ENCODE assay signal across 10 cellular contexts in genomic region chr16:85781685-85782370, GRCh38. TPM values are rescaled to one million over a fixed set of nuclear protein-coding genes. Genes with fewer than 3 reads are reported as not detected.
DNase-seq lines count a peak whose midpoint lies in the region; TF ChIP-seq lines count a peak whose summit lies in the region.
"Had no signal": no experiment of that assay in that cellular context is flagged by ENCODE, and none has a peak within 500 bp of the region (broad histone marks: within the 10 kb centered on the region; RNA-seq: fewer than 3 reads in every experiment).

No MANE protein-coding gene starts in this region.

- no peaks in the 10 kb centered on the region for H3K4me1 Mint-ChIP-seq in T-helper 2 cell treated with Interferon-gamma antibody and Interleukin-4, amounts not matched to agents 5 μg/mL and 100 μg/mL, for 36 hours (ENCODE audit: low read depth)

- H3K27ac ChIP-seq in neutrophil (peak overlapping the region; percentile 89), SJCRH30 (no peak overlapping the region)

- no peak overlapping the region for H3K4me3 Mint-ChIP-seq in T-helper 2 cell treated with Interferon-gamma antibody and Interleukin-4, amounts not matched to agents 5 μg/mL and 100 μg/mL, for 36 hours
- H3K4me3 Mint-ChIP-seq: naive thymus-derived CD8-positive, alpha-beta T cell had no signal

- peaks cover 26% of the 10 kb centered on the region for H3K36me3 Mint-ChIP-seq in T-helper 2 cell treated with Interferon-gamma antibody and Interleukin-4, amounts not matched to agents 5 μg/mL and 100 μg/mL, for 36 hours (ENCODE audit: low read depth)

- H3K4me1 ChIP-seq in neutrophil (ENCODE audit: control insufficient read depth in 1 of 2, insufficient read depth in 1 of 2, low read depth in 1 of 2, low read length in 1 of 2) (peaks cover 40 to 44% of the 10 kb centered on the region in 2 experiments), SJCRH30 (no peaks in the 10 kb centered on the region)

- no peaks in the 10 kb centered on the region for H3K27me3 Mint-ChIP-seq in T-helper 2 cell treated with Interferon-gamma antibody and Interleukin-4, amounts not matched to agents 5 μg/mL and 100 μg/mL, for 36 hours (ENCODE audit: low read depth)
- H3K27me3 Mint-ChIP-seq: naive thymus-derived CD8-positive, alpha-beta T cell had no signal

- H3K9me3 Mint-ChIP-seq in T-helper 2 cell treated with Interferon-gamma antibody and Interleukin-4, amounts not matched to agents 5 μg/mL and 100 μg/mL, for 36 hours, result no peaks in the 10 kb centered on the region
- H3K9me3 Mint-ChIP-seq: naive thymus-derived CD8-positive, alpha-beta T cell had no signal

- peak; percentile 90 for DNase-seq in AG10803 (ENCODE audit: low read depth)
- peak; percentile 8 for DNase-seq in NCI-H1105 (lab: John Stamatoyannopoulos, UW)
- peak; percentile 80 for DNase-seq in fibroblast of the aortic adventitia (ENCODE audit: low read depth)
- DNase-seq in DMS114 treated with DMSO at 0.1 percent for 48 hours (lab: John Stamatoyannopoulos, UW; ENCODE audit: unreplicated experiment), result no peak
- no peak for DNase-seq in T-helper 2 cell treated with Interferon-gamma antibody and Interleukin-4, amounts not matched to agents 5 μg/mL and 100 μg/mL, for 36 hours (ENCODE audit: low spot score)
- no peak for DNase-seq in posterior vena cava (ENCODE audit: low spot score)
- no peak for DNase-seq in SJCRH30
- DNase-seq: naive thymus-derived CD8-positive, alpha-beta T cell; NCI-H510A had no signal

- no peak for TF ChIP-seq CTCF in AG10803 (conservative IDR thresholded peaks at IDR 0.05; ENCODE audit: low read length)
- no peak for TF ChIP-seq CTCF in fibroblast of the aortic adventitia (IDR thresholded peaks at IDR 0.05; ENCODE audit: insufficient read depth, low read length)
- TF ChIP-seq CTCF in neutrophil (IDR thresholded peaks at IDR 0.05), result no peak

- H3K36me3 ChIP-seq in neutrophil, result peaks cover 50% of the 10 kb centered on the region
- 0 out of 2 replicates have a peak, but pooled peaks cover 3% of the 10 kb centered on the region for H3K36me3 ChIP-seq in SJCRH30

- H3K27ac Mint-ChIP-seq in T-helper 2 cell treated with Interferon-gamma antibody and Interleukin-4, amounts not matched to agents 5 μg/mL and 100 μg/mL, for 36 hours, result no peak overlapping the region

- intact Hi-C loops in posterior vena cava (cut with DNase I), result no loop called here

- no peaks in the 10 kb centered on the region for H3K27me3 ChIP-seq in neutrophil
- no peaks in the 10 kb centered on the region for H3K27me3 ChIP-seq in SJCRH30

- no peak overlapping the region for H3K4me3 ChIP-seq in AG10803 (ENCODE audit: low read length)
- no peak overlapping the region for H3K4me3 ChIP-seq in fibroblast of the aortic adventitia (ENCODE audit: low read depth, low read length)
- H3K4me3 ChIP-seq in neutrophil (ENCODE audit: low read depth in 1 of 2, low read length in 1 of 2), result peak overlapping the region; percentile 51 to 57
- H3K4me3 ChIP-seq in SJCRH30, result no peak overlapping the region

- H3K9me3 ChIP-seq in neutrophil (no peaks in the 10 kb centered on the region), SJCRH30 (replicated peaks) (no peaks in the 10 kb centered on the region)

RNA-seq across cellular contexts. Expression of gene EMC8, which starts 17.5 kb away (rescaled TPM):
- total RNA-seq in fibroblast of the aortic adventitia (ENCODE audit: low replicate concordance) (18.6 and 23.8 TPM in 2 replicates), posterior vena cava (10 to 100 TPM; 17.4 to 19.4 TPM)
- 26.2 and 29.6 TPM in 2 replicates for total RNA-seq in SJCRH30 (2014; rRNA removed; shearing (Covaris generic))

RNA-seq across cellular contexts. Expression of gene COX4I1, which starts 17.7 kb away (rescaled TPM):
- 348 and 421 TPM in 2 replicates for total RNA-seq in fibroblast of the aortic adventitia (ENCODE audit: low replicate concordance)
- total RNA-seq in posterior vena cava, result 100 to 1,000 TPM; 273 to 322 TPM
- 304 and 345 TPM in 2 replicates for total RNA-seq in SJCRH30 (2014; rRNA removed; shearing (Covaris generic))

RNA-seq across cellular contexts. Expression of gene C16orf74, which starts 30.9 kb away (rescaled TPM):
- total RNA-seq in fibroblast of the aortic adventitia (ENCODE audit: low replicate concordance) (0.81 and 12.0 TPM in 2 replicates), posterior vena cava (1 to 10 TPM in 1 of 2 donors, under 1 TPM in 1; 0.83 to 1.0 TPM)
- total RNA-seq in SJCRH30 (2014; rRNA removed; shearing (Covaris generic)), result 0.84 and 1.1 TPM in 2 replicates

Comparison
In these comparisons a context has a peak if more than half of its experiments do, and no peak if none do; other contexts are left out.
1. DNase-seq: peak in AG10803 (single experiment), NCI-H1105 (single experiment) and fibroblast of the aortic adventitia (single experiment); none in DMS114 treated with DMSO at 0.1 percent for 48 hours (single experiment), T-helper 2 cell treated with Interferon-gamma antibody and Interleukin-4, amounts not matched to agents 5 μg/mL and 100 μg/mL, for 36 hours (single experiment), posterior vena cava (single experiment) and SJCRH30 (0 of 2).
2. H3K4me3 ChIP-seq: peak in neutrophil (2 of 2); none in AG10803 (single experiment), fibroblast of the aortic adventitia (single experiment) and SJCRH30 (single experiment).